Comparison of ENCODE assay signal across 8 cellular contexts in the genomic region with DNA sequence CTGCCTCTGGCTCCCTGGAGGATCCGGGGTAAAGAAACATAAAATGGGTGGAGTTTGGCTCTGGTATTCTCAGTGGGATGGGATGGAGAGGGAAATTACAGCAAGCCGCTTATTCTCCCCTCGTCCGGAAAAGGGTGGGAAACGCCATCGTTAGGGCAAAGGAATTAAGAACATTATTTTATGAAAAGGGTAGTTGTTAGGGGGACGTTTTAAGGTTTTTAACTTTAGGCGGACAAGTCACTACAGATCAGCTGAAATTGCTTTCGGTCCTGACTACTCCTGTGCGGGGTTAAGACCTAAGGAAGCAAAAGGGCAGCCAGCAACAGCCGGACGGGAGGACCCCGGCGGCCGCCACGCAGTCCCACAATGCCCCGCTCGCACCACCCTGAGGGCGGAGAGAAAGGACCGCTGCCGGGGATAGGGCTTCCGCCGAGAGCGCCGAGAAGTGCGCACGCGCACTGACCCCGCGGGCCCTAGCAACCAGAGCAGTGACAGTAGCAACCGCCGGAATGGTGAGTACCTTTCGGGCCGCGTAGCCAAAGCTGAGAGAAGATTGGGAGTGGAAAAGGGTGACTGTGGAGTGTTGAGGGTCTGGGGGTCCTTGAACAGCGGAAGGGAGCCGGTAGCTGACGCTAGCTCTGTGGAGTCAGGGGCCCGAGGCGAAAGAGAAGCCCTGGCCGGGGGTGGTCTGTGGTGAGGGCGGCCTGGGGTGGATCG. TPM values are rescaled to one million over a fixed set of nuclear protein-coding genes. Genes with fewer than 3 reads are reported as not detected.
DNase-seq lines count a peak whose midpoint lies in the region; ATAC-seq and TF ChIP-seq lines count a peak whose summit lies in the region.

A gene with protein sequence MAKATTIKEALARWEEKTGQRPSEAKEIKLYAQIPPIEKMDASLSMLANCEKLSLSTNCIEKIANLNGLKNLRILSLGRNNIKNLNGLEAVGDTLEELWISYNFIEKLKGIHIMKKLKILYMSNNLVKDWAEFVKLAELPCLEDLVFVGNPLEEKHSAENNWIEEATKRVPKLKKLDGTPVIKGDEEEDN (plus strand): TSS at position 456 of the 717 bp plus-strand sequence. CDS start 54 bp downstream, at position 510.

- peak within 1 kb of the TSS; percentile 99 for H2AFZ ChIP-seq in OCI-LY3 (ENCODE audit: low read depth, low read length)

- H3K4me1 ChIP-seq in OCI-LY3 (ENCODE audit: low read length): peaks cover 10% of the 10 kb centered on the region
- H3K4me1 ChIP-seq in mononuclear cell (ENCODE audit: insufficient read depth, low read length): peaks cover 13% of the 10 kb centered on the region

- TF ChIP-seq CTCF in OCI-LY3 (IDR thresholded peaks at IDR 0.05; ENCODE audit: low read depth, low read length) (no peak), epithelial cell of esophagus (IDR thresholded peaks at IDR 0.05; ENCODE audit: insufficient read depth, low read depth, low read length, missing control alignments) (no peak)

- H4K20me1 ChIP-seq in OCI-LY3 (ENCODE audit: insufficient read depth, low read length): no peaks in the 10 kb centered on the region

- peak within 1 kb of the TSS; percentile 34 for H3K27ac ChIP-seq in OCI-LY3 (ENCODE audit: low read length)

- H3K4me3 ChIP-seq in OCI-LY3 (ENCODE audit: low read length) (peak within 1 kb of the TSS; percentile 95), epithelial cell of esophagus (ENCODE audit: low read length) (peak within 1 kb of the TSS; percentile 92), mononuclear cell (ENCODE audit: low read length) (peak within 1 kb of the TSS; percentile 59)

- no peaks in the 10 kb centered on the region for H3K36me3 ChIP-seq in OCI-LY3 (replicated peaks; ENCODE audit: low read depth, low read length)

- no peaks in the 10 kb centered on the region for H3K79me2 ChIP-seq in OCI-LY3 (ENCODE audit: low read length)

- H3K27me3 ChIP-seq in OCI-LY3 (ENCODE audit: low read depth, low read length) (no peaks in the 10 kb centered on the region), mononuclear cell (ENCODE audit: insufficient read depth, low read length) (no peaks in the 10 kb centered on the region)

- H3K9me3 ChIP-seq in OCI-LY3 (ENCODE audit: insufficient read depth, low read length) (no peaks in the 10 kb centered on the region), mononuclear cell (ENCODE audit: low read depth, low read length) (no peaks in the 10 kb centered on the region)

- ATAC-seq in GM21528 (IDR thresholded peaks at IDR 0.05; ENCODE audit: low FRiP score, unreplicated experiment): peak; percentile 92

- DNase-seq in DMS 273 (lab: John Stamatoyannopoulos, UW; ENCODE audit: unreplicated experiment) (peak; percentile 97), HuH-7.5 (ENCODE audit: low spot score) (peak; percentile 88), activated T-cell treated with anti-CD3 and anti-CD28 coated beads for 24 hours (ENCODE audit: low read depth) (peak; percentile 86), epithelial cell of esophagus (ENCODE audit: low read depth) (peak; percentile 84)
- peak; percentile 87 to 91 for DNase-seq in stimulated activated CD8-positive, alpha-beta memory T cell treated with anti-CD3 and anti-CD28 coated beads, Interleukin-2, amount 100 ng/mL, for 48 hours (ENCODE audit: low read depth in 2 of 2)

- peak within 1 kb of the TSS; percentile 92 for H3K9ac ChIP-seq in OCI-LY3 (ENCODE audit: low read length)

- peak within 1 kb of the TSS; percentile 86 for H3K4me2 ChIP-seq in OCI-LY3 (ENCODE audit: low read length)

RNA-seq across cellular contexts. Expression of the gene that starts here (rescaled TPM):
- 1.5 TPM for total RNA-seq in mononuclear cell

Comparison
In these comparisons a context has a peak if more than half of its experiments do, and no peak if none do; other contexts are left out.
1. Peak in every context shown above with its lines: DNase-seq, ATAC-seq, H3K4me3 ChIP-seq and H3K27ac ChIP-seq.